3 cellular contexts compared by ENCODE assay signal in the genomic region with DNA sequence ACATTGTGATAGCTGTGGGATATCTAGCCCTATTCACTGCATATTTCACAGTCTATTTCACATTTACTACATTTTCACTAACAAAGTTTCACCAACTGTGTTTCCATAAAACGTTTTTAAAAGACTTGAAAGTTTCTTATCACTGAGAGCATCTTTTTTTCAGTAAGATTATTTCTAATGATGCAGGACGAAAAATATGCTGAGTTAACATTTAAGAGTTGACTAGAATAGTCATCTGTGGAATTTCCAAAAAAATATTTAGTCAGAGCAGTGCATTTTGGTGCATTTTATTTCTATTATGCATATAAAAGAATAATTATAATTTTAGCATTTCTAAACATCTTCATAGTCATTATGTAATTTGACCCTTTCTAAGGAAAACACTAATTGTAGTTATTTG.
TF ChIP-seq lines count a peak whose summit lies in the region.

No MANE protein-coding gene starts in this region.

TF ChIP-seq in HepG2, 621 proteins besides CTCF, POLR2A, EP300 and RAD21:
- TF ChIP-seq RFX3 (CRISPR knock-in tag; IDR thresholded peaks at IDR 0.05), result no peak
- peak; percentile 97 to 98 for TF ChIP-seq MAFK (conservative IDR thresholded peaks at IDR 0.05 in 1 of 2, IDR thresholded peaks at IDR 0.05 in 1 of 2; ENCODE audit: low read length in 2 of 2)
- peak; percentile 97 for TF ChIP-seq MAFF (IDR thresholded peaks at IDR 0.05; ENCODE audit: low read depth, low read length)

TF ChIP-seq in IMR-90, 13 proteins besides CTCF, POLR2A, EP300 and RAD21:
- no peak for TF ChIP-seq MXI1 (IDR thresholded peaks at IDR 0.05; ENCODE audit: borderline replicate concordance, low read depth, low read length)
- TF ChIP-seq RFX5 (IDR thresholded peaks at IDR 0.05; ENCODE audit: low read depth, low read length), result no peak
- TF ChIP-seq FOS (IDR thresholded peaks at IDR 0.05; ENCODE audit: low read depth, low read length), result no peak
- no peak for TF ChIP-seq SMC3 (IDR thresholded peaks at IDR 0.05; ENCODE audit: low read depth, low read length)
- peak; percentile 92 for TF ChIP-seq MAFK (IDR thresholded peaks at IDR 0.05; ENCODE audit: low read depth, low read length)
TF ChIP-seq in IMR-90: peak in this region for 1.

TF ChIP-seq in H1, 55 proteins besides CTCF, POLR2A, EP300 and RAD21:
- TF ChIP-seq GTF2F1 (IDR thresholded peaks at IDR 0.05; ENCODE audit: borderline replicate concordance, low read depth, low read length), result no peak
- TF ChIP-seq MAFK (IDR thresholded peaks at IDR 0.05; ENCODE audit: low read depth, low read length), result peak; percentile 73; the same call in 1 of the 2 replicates
- no peak for TF ChIP-seq KDM5A (IDR thresholded peaks at IDR 0.05; ENCODE audit: low read length)
